In genomic region chr1:218369688-218370511, GRCh38 we compare ENCODE assay signal across 12 cellular contexts. TPM values are rescaled to one million over a fixed set of nuclear protein-coding genes. Genes with fewer than 3 reads are reported as not detected.
A peak's percentile ranks its signal among the peaks of the same experiment; 100 is the strongest.
DNase-seq lines count a peak whose midpoint lies in the region; ATAC-seq lines count a peak whose summit lies in the region.
"Had no signal": no experiment of that assay in that cellular context is flagged by ENCODE, and none has a peak within 500 bp of the region (broad histone marks: within the 10 kb centered on the region; RNA-seq: fewer than 3 reads in every experiment).

No MANE protein-coding gene starts in this region.

- H3K36me3 ChIP-seq in SJSA1 (no peaks in the 10 kb centered on the region), skeletal muscle tissue (ENCODE audit: control insufficient read depth in 3 of 3, insufficient read depth in 3 of 3, low read length in 3 of 3) (no peaks in the 10 kb centered on the region)

- H3K27me3 ChIP-seq in SJSA1 (replicated peaks) (no peaks in the 10 kb centered on the region), skeletal muscle tissue (ENCODE audit: control insufficient read depth in 3 of 3, insufficient read depth in 3 of 3, low read length in 3 of 3) (no peaks in the 10 kb centered on the region)

- H3K27ac ChIP-seq in SJSA1 = peak overlapping the region; percentile 84
- H3K27ac ChIP-seq in skeletal muscle tissue (ENCODE audit: low read depth, low read length) = peak overlapping the region; percentile 55

- H3K9me3 ChIP-seq in SJSA1 (replicated peaks) = no peaks in the 10 kb centered on the region
- no peaks in the 10 kb centered on the region for H3K9me3 ChIP-seq in skeletal muscle tissue (ENCODE audit: control insufficient read depth in 3 of 3, low read length in 3 of 3)

- H3K4me3 ChIP-seq in SJSA1 = no peak overlapping the region
- H3K4me3 ChIP-seq in skeletal muscle tissue (ENCODE audit: low read length in 3 of 3) = peak overlapping the region in 1 of 3 donors; percentile 3

- DNase-seq in GM03348 (ENCODE audit: low spot score) = peak; percentile 66
- peak in 1 of 2 experiments; percentile 80 for DNase-seq in SJSA1 (ENCODE audit: low read depth in 1 of 2, low spot score in 2 of 2)
- DNase-seq in glomerular visceral epithelial cell (ENCODE audit: extremely low spot score) = peak; percentile 45
- DNase-seq in stimulated activated naive CD4-positive, alpha-beta T cell (lab: John Stamatoyannopoulos, UW) = no peak
- no peak for DNase-seq in NOMO-1 treated with DMSO at 0.1 percent for 48 hours (lab: John Stamatoyannopoulos, UW; ENCODE audit: unreplicated experiment)
- DNase-seq: NCI-H524; stimulated activated CD4-positive, alpha-beta T cell treated with anti-CD3 and anti-CD28 coated beads, Interleukin-1b, Interleukin-23, amount 100 ng/mL, for 48 hours; substantia nigra; T-helper 1 cell had no signal

- H3K9ac ChIP-seq in skeletal muscle tissue (ENCODE audit: low read depth in 1 of 3, low read length in 3 of 3) = no peak overlapping the region

- H3K4me1 ChIP-seq in SJSA1 (replicated peaks) (peaks cover 69% of the 10 kb centered on the region), skeletal muscle tissue (ENCODE audit: control insufficient read depth in 3 of 3, insufficient read depth in 3 of 3, low read length in 3 of 3) (peaks cover 47 to 53% (median 52%) of the 10 kb centered on the region in 3 donors)

- ATAC-seq in HG03521 (IDR thresholded peaks at IDR 0.05; ENCODE audit: unreplicated experiment) (no peak), HG03439 (IDR thresholded peaks at IDR 0.05; ENCODE audit: unreplicated experiment) (no peak)

RNA-seq across cellular contexts. Expression of gene TGFB2, which starts 24.8 kb away (rescaled TPM):
- 3.4 and 7.4 TPM in 2 replicates for total RNA-seq in SJSA1 (2014; rRNA removed; shearing (Covaris generic))
- 50.6 TPM for total RNA-seq in skeletal muscle tissue

Comparison
In these comparisons a context has a peak if more than half of its experiments do, and no peak if none do; other contexts are left out.
1. DNase-seq: peak in GM03348 (single experiment) and glomerular visceral epithelial cell (single experiment); none in stimulated activated naive CD4-positive, alpha-beta T cell (0 of 6) and NOMO-1 treated with DMSO at 0.1 percent for 48 hours (single experiment).